Comparison of ENCODE assay signal across 16 cellular contexts in genomic region chr2:127050803-127051115, GRCh38. TPM values are rescaled to one million over a fixed set of nuclear protein-coding genes. Genes with fewer than 3 reads are reported as not detected.
A peak's percentile ranks its signal among the peaks of the same experiment; 100 is the strongest.
DNase-seq lines count a peak whose midpoint lies in the region; ATAC-seq and TF ChIP-seq lines count a peak whose summit lies in the region.
"Had no signal": no experiment of that assay in that cellular context is flagged by ENCODE, and none has a peak within 500 bp of the region (broad histone marks: within the 10 kb centered on the region; RNA-seq: fewer than 3 reads in every experiment).

No MANE protein-coding gene starts in this region.

- POLR2A ChIA-PET in activated B cell treated with CpG ODN at 0.5 μM for 24 hours (lab: Charles Lee) = no interaction called here

- no peaks in the 10 kb centered on the region for H3K27me3 Mint-ChIP-seq in activated B cell treated with CpG ODN at 0.5 μM for 24 hours
- H3K27me3 Mint-ChIP-seq in stimulated activated memory B cell treated with anti-CD40 and anti-IgM and Interleukin-4, amounts not matched to agents 10 μg/mL and 1 μg/mL and 100 μg/mL, for 72 hours = no peaks in the 10 kb centered on the region
- H3K27me3 Mint-ChIP-seq: activated CD4-positive, alpha-beta T cell treated with anti-CD3 and anti-CD28 coated beads, Interleukin-2, amount 10 ng/mL, durations not matched to agents 24 days and 14 days had no signal

- H3K9me3 ChIP-seq in osteoblast (ENCODE audit: low read depth, low read length) (no peaks in the 10 kb centered on the region), vagina (no peaks in the 10 kb centered on the region)
- H3K9me3 ChIP-seq: breast epithelium, HAP-1, lower lobe of right lung had no signal

- H3K36me3 Mint-ChIP-seq in activated B cell treated with CpG ODN at 0.5 μM for 24 hours (ENCODE audit: low read depth) = peaks cover 38% of the 10 kb centered on the region
- peaks cover 34% of the 10 kb centered on the region for H3K36me3 Mint-ChIP-seq in stimulated activated memory B cell treated with anti-CD40 and anti-IgM and Interleukin-4, amounts not matched to agents 10 μg/mL and 1 μg/mL and 100 μg/mL, for 72 hours
- H3K36me3 Mint-ChIP-seq: CD14-positive monocyte had no signal

- peaks cover 2% of the 10 kb centered on the region for H3K9me3 Mint-ChIP-seq in activated B cell treated with CpG ODN at 0.5 μM for 24 hours
- H3K9me3 Mint-ChIP-seq in stimulated activated memory B cell treated with anti-CD40 and anti-IgM and Interleukin-4, amounts not matched to agents 10 μg/mL and 1 μg/mL and 100 μg/mL, for 72 hours = peaks cover 2% of the 10 kb centered on the region
- H3K9me3 Mint-ChIP-seq: activated CD4-positive, alpha-beta T cell treated with anti-CD3 and anti-CD28 coated beads, Interleukin-2, amount 10 ng/mL, durations not matched to agents 24 days and 14 days; dendritic cell treated with granulocyte-macrophage colony-stimulating factor and Interleukin-4, amounts not matched to agents 40 ng/mL and 50 ng/mL, for 4 days had no signal

- H3K36me3 ChIP-seq in osteoblast (ENCODE audit: insufficient read depth, low read length) = peaks cover 5% of the 10 kb centered on the region
- no peaks in the 10 kb centered on the region for H3K36me3 ChIP-seq in vagina
- H3K36me3 ChIP-seq: breast epithelium, HAP-1 had no signal

- H3K4me3 Mint-ChIP-seq in activated B cell treated with CpG ODN at 0.5 μM for 24 hours = no peak overlapping the region
- H3K4me3 Mint-ChIP-seq in stimulated activated memory B cell treated with anti-CD40 and anti-IgM and Interleukin-4, amounts not matched to agents 10 μg/mL and 1 μg/mL and 100 μg/mL, for 72 hours = no peak overlapping the region
- H3K4me3 Mint-ChIP-seq: activated CD4-positive, alpha-beta T cell treated with anti-CD3 and anti-CD28 coated beads, Interleukin-2, amount 10 ng/mL, durations not matched to agents 24 days and 14 days; dendritic cell treated with granulocyte-macrophage colony-stimulating factor and Interleukin-4, amounts not matched to agents 40 ng/mL and 50 ng/mL, for 4 days; T-helper 1 cell treated with Interleukin-12 subunit alpha and Interleukin-12 subunit beta and Interleukin-4 antibody, amounts not matched to agents 30 μg/mL and 1 μg/mL, for 36 hours had no signal

- CTCF ChIA-PET in activated B cell treated with CpG ODN at 0.5 μM for 24 hours (lab: Charles Lee) = interaction anchor here (1.3 kb wide), 1 partner anchor 429 kb away, joined by 3 read pairs; no protein-coding TSS in a partner anchor

- DNase-seq in cardiac septum (ENCODE audit: low spot score) = peak; percentile 70
- DNase-seq in left ventricle myocardium superior = no peak
- DNase-seq in activated B cell treated with CpG ODN at 0.5 μM for 24 hours = peak; percentile 13
- peak; percentile 79 for DNase-seq in osteoblast (ENCODE audit: insufficient read length, low spot score, missing footprints)
- no peak for DNase-seq in vagina (ENCODE audit: extremely low spot score in 2 of 2)
- no peak for DNase-seq in CD1c-positive myeloid dendritic cell (ENCODE audit: extremely low spot score)
- DNase-seq in middle frontal gyrus (ENCODE audit: extremely low spot score, low spot score) = no peak

- ATAC-seq in left ventricle myocardium superior = no peak
- no peak for ATAC-seq in activated B cell treated with CpG ODN at 0.5 μM for 24 hours (ENCODE audit: low read depth)
- ATAC-seq in stimulated activated memory B cell treated with anti-CD40 and anti-IgM and Interleukin-4, amounts not matched to agents 10 μg/mL and 1 μg/mL and 100 μg/mL, for 72 hours = no peak

- no peak overlapping the region for H2AFZ ChIP-seq in osteoblast (ENCODE audit: low read length)

- no peaks in the 10 kb centered on the region for H3K79me2 ChIP-seq in osteoblast (ENCODE audit: insufficient read depth, low read length)

- no peak for TF ChIP-seq POLR2A in vagina (IDR thresholded peaks at IDR 0.05)

- H3K4me1 ChIP-seq in osteoblast (ENCODE audit: insufficient read depth, low read length) (no peaks in the 10 kb centered on the region), vagina (peaks cover 19% of the 10 kb centered on the region)
- H3K4me1 ChIP-seq: breast epithelium, HAP-1 had no signal

- intact Hi-C loops in cardiac septum (cut with DNase I) (no loop called here), left ventricle myocardium superior (cut with micrococcal nuclease) (no loop called here), activated B cell treated with CpG ODN at 0.5 μM for 24 hours (cut with micrococcal nuclease) (no loop called here), vagina (cut with DNase I) (no loop called here)

- H3K4me2 ChIP-seq in osteoblast (ENCODE audit: insufficient read depth, low read length) = no peak overlapping the region

- H4K20me1 ChIP-seq in osteoblast (ENCODE audit: insufficient read depth, low read length) = peaks cover 5% of the 10 kb centered on the region

- H3K4me1 Mint-ChIP-seq in activated B cell treated with CpG ODN at 0.5 μM for 24 hours = peaks cover 2% of the 10 kb centered on the region
- H3K4me1 Mint-ChIP-seq in stimulated activated memory B cell treated with anti-CD40 and anti-IgM and Interleukin-4, amounts not matched to agents 10 μg/mL and 1 μg/mL and 100 μg/mL, for 72 hours = peaks cover 23% of the 10 kb centered on the region

- H3K27ac ChIP-seq in osteoblast (ENCODE audit: low read depth, low read length) (no peak overlapping the region), vagina (peak overlapping the region; percentile 42)
- H3K27ac ChIP-seq: breast epithelium, lower lobe of right lung, SK-N-MC had no signal

- H3K27ac Mint-ChIP-seq in activated B cell treated with CpG ODN at 0.5 μM for 24 hours = no peak overlapping the region
- no peak overlapping the region for H3K27ac Mint-ChIP-seq in stimulated activated memory B cell treated with anti-CD40 and anti-IgM and Interleukin-4, amounts not matched to agents 10 μg/mL and 1 μg/mL and 100 μg/mL, for 72 hours
- H3K27ac Mint-ChIP-seq: activated CD4-positive, alpha-beta T cell treated with anti-CD3 and anti-CD28 coated beads, Interleukin-2, amount 10 ng/mL, durations not matched to agents 24 days and 14 days; T-helper 1 cell treated with Interleukin-12 subunit alpha and Interleukin-12 subunit beta and Interleukin-4 antibody, amounts not matched to agents 30 μg/mL and 1 μg/mL, for 36 hours had no signal

- TF ChIP-seq CTCF in activated B cell treated with CpG ODN at 0.5 μM for 24 hours (IDR thresholded peaks at IDR 0.05) (no peak), osteoblast (IDR thresholded peaks at IDR 0.05; ENCODE audit: extremely low read depth, low read depth, low read length) (no peak), vagina (IDR thresholded peaks at IDR 0.05) (no peak)

- H3K27me3 ChIP-seq in osteoblast (ENCODE audit: insufficient read depth, low read length) (no peaks in the 10 kb centered on the region), vagina (no peaks in the 10 kb centered on the region)
- H3K27me3 ChIP-seq: breast epithelium had no signal

- H3K4me3 ChIP-seq in osteoblast (ENCODE audit: insufficient read depth, low read length) (no peak overlapping the region), vagina (no peak overlapping the region)
- H3K4me3 ChIP-seq: breast epithelium, HAP-1, lower lobe of right lung, SK-N-MC had no signal

RNA-seq across cellular contexts. Expression of gene BIN1, which starts 56.2 kb away (rescaled TPM):
- total RNA-seq in cardiac septum (14.0 TPM), left ventricle myocardium superior (15.0 TPM), activated B cell treated with CpG ODN at 0.5 μM for 24 hours (62.5 and 63.5 TPM in 2 replicates), osteoblast (83.7 and 85.4 TPM in 2 replicates), vagina (60.9 TPM)

Comparison
In these comparisons a context has a peak if more than half of its experiments do, and no peak if none do; other contexts are left out.
1. DNase-seq: peak in cardiac septum (single experiment), activated B cell treated with CpG ODN at 0.5 μM for 24 hours (single experiment) and osteoblast (single experiment); none in left ventricle myocardium superior (single experiment), vagina (0 of 2), CD1c-positive myeloid dendritic cell (single experiment) and middle frontal gyrus (single experiment).